ENCODE assay signal across 12 cellular contexts in genomic region chr3:5690904-5691532, GRCh38.
A peak's percentile ranks its signal among the peaks of the same experiment; 100 is the strongest.
DNase-seq lines count a peak whose midpoint lies in the region; ATAC-seq and TF ChIP-seq lines count a peak whose summit lies in the region.
"Had no signal": no experiment of that assay in that cellular context is flagged by ENCODE, and none has a peak within 500 bp of the region (broad histone marks: within the 10 kb centered on the region; RNA-seq: fewer than 3 reads in every experiment).

No MANE protein-coding gene starts in this region.

- H3K27me3 Mint-ChIP-seq in CD8-positive, alpha-beta T cell (ENCODE audit: low read depth), result no peaks in the 10 kb centered on the region

- H3K4me1 ChIP-seq in OCI-LY3 (ENCODE audit: low read length) (no peaks in the 10 kb centered on the region), ascending aorta (no peaks in the 10 kb centered on the region)
- no peaks in the 10 kb centered on the region for H3K4me1 ChIP-seq in CD8-positive, alpha-beta T cell (ENCODE audit: insufficient read depth, low read length)

- intact Hi-C loops in CD8-positive, alpha-beta T cell (cut with DNase I, micrococcal nuclease), result no loop called here
- intact Hi-C loops in ascending aorta (cut with DNase I), result no loop called here

- H3K27ac Mint-ChIP-seq in CD8-positive, alpha-beta T cell, result no peak overlapping the region

- ATAC-seq in CD8-positive, alpha-beta T cell, result no peak

- no peaks in the 10 kb centered on the region for H3K36me3 Mint-ChIP-seq in CD8-positive, alpha-beta T cell
- H3K36me3 Mint-ChIP-seq: CD14-positive monocyte had no signal

- POLR2A ChIA-PET in CD8-positive, alpha-beta T cell (lab: Charles Lee), result no interaction called here

- no peaks in the 10 kb centered on the region for H4K20me1 ChIP-seq in OCI-LY3 (ENCODE audit: insufficient read depth, low read length)

- H3K79me2 ChIP-seq in OCI-LY3 (ENCODE audit: low read length), result no peaks in the 10 kb centered on the region

- peaks cover 17% of the 10 kb centered on the region for H3K9me3 Mint-ChIP-seq in CD8-positive, alpha-beta T cell

- DNase-seq in DMS53 (lab: John Stamatoyannopoulos, UW) (peak; percentile 1), DMS53 treated with DMSO at 0.1 percent for 48 hours (lab: John Stamatoyannopoulos, UW; ENCODE audit: unreplicated experiment) (no peak), kidney tubule cell (ENCODE audit: low spot score) (peak; percentile 70), NCI-H2107 (lab: John Stamatoyannopoulos, UW) (no peak), activated gamma-delta T cell treated with Interleukin-2 at 50 U/mL for 16 hours (no peak), ascending aorta (ENCODE audit: low spot score in 2 of 2) (no peak)
- DNase-seq in CD8-positive, alpha-beta T cell, result no peak
- DNase-seq: DMS153, GF-D8 had no signal

- H3K36me3 ChIP-seq in OCI-LY3 (replicated peaks; ENCODE audit: low read depth, low read length), result peaks cover 5% of the 10 kb centered on the region
- no peaks in the 10 kb centered on the region for H3K36me3 ChIP-seq in CD8-positive, alpha-beta T cell (ENCODE audit: insufficient read depth, low read length)
- no peaks in the 10 kb centered on the region for H3K36me3 ChIP-seq in ascending aorta

- H3K27me3 ChIP-seq in OCI-LY3 (ENCODE audit: low read depth, low read length) (no peaks in the 10 kb centered on the region), ascending aorta (no peaks in the 10 kb centered on the region)
- no peaks in the 10 kb centered on the region for H3K27me3 ChIP-seq in CD8-positive, alpha-beta T cell (ENCODE audit: insufficient read depth, low read length)

- H3K9ac ChIP-seq in OCI-LY3 (ENCODE audit: low read length), result no peak overlapping the region

- H3K4me3 ChIP-seq in OCI-LY3 (ENCODE audit: low read length) (no peak overlapping the region), ascending aorta (no peak overlapping the region)
- H3K4me3 ChIP-seq in CD8-positive, alpha-beta T cell (ENCODE audit: low read depth, low read length), result no peak overlapping the region

- H3K4me2 ChIP-seq in OCI-LY3 (ENCODE audit: low read length), result no peak overlapping the region

- CTCF ChIA-PET in CD8-positive, alpha-beta T cell (lab: Charles Lee), result no interaction called here

- peaks cover 34% of the 10 kb centered on the region; the same call in 1 of the 2 replicates for H3K9me3 ChIP-seq in OCI-LY3 (ENCODE audit: insufficient read depth, low read length)
- no peaks in the 10 kb centered on the region for H3K9me3 ChIP-seq in CD8-positive, alpha-beta T cell (ENCODE audit: low read length)
- H3K9me3 ChIP-seq in ascending aorta, result peaks cover 0 to 3% of the 10 kb centered on the region in 2 donors

- no peaks in the 10 kb centered on the region for H3K4me1 Mint-ChIP-seq in CD8-positive, alpha-beta T cell (ENCODE audit: low read depth)
- H3K4me1 Mint-ChIP-seq: CD14-positive monocyte had no signal

- H3K4me3 Mint-ChIP-seq in CD8-positive, alpha-beta T cell, result no peak overlapping the region
- H3K4me3 Mint-ChIP-seq: CD14-positive monocyte had no signal

- TF ChIP-seq CTCF in OCI-LY3 (IDR thresholded peaks at IDR 0.05; ENCODE audit: low read depth, low read length), result no peak
- no peak for TF ChIP-seq CTCF in CD8-positive, alpha-beta T cell (IDR thresholded peaks at IDR 0.05)
- TF ChIP-seq CTCF in ascending aorta (IDR thresholded peaks at IDR 0.05), result no peak

- no peak overlapping the region for H2AFZ ChIP-seq in OCI-LY3 (ENCODE audit: low read depth, low read length)

- H3K27ac ChIP-seq in OCI-LY3 (ENCODE audit: low read length) (peak overlapping the region; percentile 32; the same call in 1 of the 2 replicates), ascending aorta (no peak overlapping the region)
- H3K27ac ChIP-seq in CD8-positive, alpha-beta T cell (ENCODE audit: low read depth, low read length), result no peak overlapping the region
- H3K27ac ChIP-seq: 22Rv1 had no signal

Comparison
In these comparisons a context has a peak if more than half of its experiments do, and no peak if none do; other contexts are left out.
1. DNase-seq: peak in DMS53 (single experiment) and kidney tubule cell (single experiment); none in DMS53 treated with DMSO at 0.1 percent for 48 hours (single experiment), NCI-H2107 (single experiment), activated gamma-delta T cell treated with Interleukin-2 at 50 U/mL for 16 hours (single experiment), CD8-positive, alpha-beta T cell (0 of 7) and ascending aorta (0 of 2).